In genomic region chr10:5604946-5605345, GRCh38 we compare ENCODE assay signal across 22 cellular contexts.
"Had no signal": no experiment of that assay in that cellular context is flagged by ENCODE, and none has a peak within 500 bp of the region (broad histone marks: within the 10 kb centered on the region; RNA-seq: fewer than 3 reads in every experiment).

No MANE protein-coding gene starts in this region.

- H3K27me3 ChIP-seq: body of pancreas had no signal

- DNase-seq: activated CD4-positive, alpha-beta T cell treated with anti-CD3 and anti-CD28 coated beads for 48 hours; activated CD4-positive, alpha-beta T cell treated with anti-CD3 and anti-CD28 coated beads, Interleukin-2, amount 50 U/mL, for 4 hours; activated CD4-positive, CD25-positive, alpha-beta regulatory T cell treated with anti-CD3 and anti-CD28 coated beads, Interleukin-2, amount 50 U/mL, for 72 hours; activated CD8-positive, alpha-beta memory T cell treated with anti-CD3 and anti-CD28 coated beads, Interleukin-2, amount 50 U/mL, for 48 hours; activated CD8-positive, alpha-beta T cell treated with anti-CD3 and anti-CD28 coated beads, Interleukin-2, amount 10 ng/mL, durations not matched to agents 7 days and 5 days; activated naive CD4-positive, alpha-beta T cell treated with anti-CD3 and anti-CD28 coated beads, Interleukin-2, amount 50 U/mL, for 16 hours; activated naive CD8-positive, alpha-beta T cell treated with anti-CD3 and anti-CD28 coated beads, Interleukin-2, amount 10 ng/mL, durations not matched to agents 7 days and 5 days; activated T-cell treated with anti-CD3 and anti-CD28 coated beads, Interleukin-2, amount 50 U/mL, for 1 hour; body of pancreas; central memory CD4-positive, alpha-beta T cell; MM.1S; NCI-H1105; NCI-H1436; NCI-H1694 treated with DMSO at 0.1 percent for 48 hours; NCI-H2029 treated with DMSO at 0.1 percent for 48 hours; NCI-H345; NCI-H510A; NCI-H526 treated with DMSO at 0.1 percent for 48 hours; PC-3; SHP77 treated with DMSO at 0.1 percent for 48 hours had no signal

- H3K27ac ChIP-seq: body of pancreas had no signal

- H3K4me1 Mint-ChIP-seq: WTC11 had no signal

- H3K36me3 Mint-ChIP-seq: activated naive CD8-positive, alpha-beta T cell treated with anti-CD3 and anti-CD28 coated beads, Interleukin-2, amount 10 ng/mL, durations not matched to agents 7 days and 5 days; WTC11 had no signal

- H3K27ac Mint-ChIP-seq: activated CD8-positive, alpha-beta T cell treated with anti-CD3 and anti-CD28 coated beads, Interleukin-2, amount 10 ng/mL, durations not matched to agents 7 days and 5 days; activated naive CD8-positive, alpha-beta T cell treated with anti-CD3 and anti-CD28 coated beads, Interleukin-2, amount 10 ng/mL, durations not matched to agents 7 days and 5 days; T-helper 1 cell treated with Interleukin-12 subunit alpha and Interleukin-12 subunit beta and Interleukin-4 antibody, amounts not matched to agents 30 μg/mL and 1 μg/mL, for 36 hours; WTC11 had no signal

- ATAC-seq: activated CD8-positive, alpha-beta T cell treated with anti-CD3 and anti-CD28 coated beads, Interleukin-2, amount 10 ng/mL, durations not matched to agents 7 days and 5 days; body of pancreas; PC-3; WTC11 had no signal

- H3K4me3 Mint-ChIP-seq: activated CD8-positive, alpha-beta T cell treated with anti-CD3 and anti-CD28 coated beads, Interleukin-2, amount 10 ng/mL, durations not matched to agents 7 days and 5 days; activated naive CD8-positive, alpha-beta T cell treated with anti-CD3 and anti-CD28 coated beads, Interleukin-2, amount 10 ng/mL, durations not matched to agents 7 days and 5 days; T-helper 1 cell treated with Interleukin-12 subunit alpha and Interleukin-12 subunit beta and Interleukin-4 antibody, amounts not matched to agents 30 μg/mL and 1 μg/mL, for 36 hours; WTC11 had no signal

- H3K9me3 Mint-ChIP-seq: T-helper 1 cell treated with Interleukin-12 subunit alpha and Interleukin-12 subunit beta and Interleukin-4 antibody, amounts not matched to agents 30 μg/mL and 1 μg/mL, for 36 hours had no signal

- H3K4me3 ChIP-seq: body of pancreas had no signal

- H3K9me3 ChIP-seq: body of pancreas had no signal
